Comparison of ENCODE assay signal across 26 cellular contexts in the genomic region with DNA sequence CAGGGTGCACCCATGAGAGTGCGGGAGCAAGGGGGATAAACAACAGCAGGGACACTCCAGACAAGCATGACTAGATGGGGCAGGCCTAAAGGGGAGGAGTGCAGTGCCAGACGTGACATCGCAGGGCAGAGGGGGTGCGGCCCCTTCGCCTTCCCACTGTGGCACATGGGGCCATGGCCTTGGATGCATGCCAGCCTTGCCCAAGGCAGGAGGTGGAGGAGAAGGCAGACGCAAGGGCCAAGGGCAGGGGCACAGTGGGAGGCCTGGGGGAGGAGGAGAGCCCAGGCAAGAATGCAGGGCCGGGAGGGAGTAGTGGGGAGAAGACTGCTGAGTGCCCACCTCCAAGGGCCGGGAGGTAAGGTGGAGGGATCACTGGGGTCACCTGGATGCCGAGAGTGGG. TPM values are rescaled to one million over a fixed set of nuclear protein-coding genes. Genes with fewer than 3 reads are reported as not detected.
"Had no signal": no experiment of that assay in that cellular context is flagged by ENCODE, and none has a peak within 500 bp of the region (broad histone marks: within the 10 kb centered on the region; RNA-seq: fewer than 3 reads in every experiment).

No MANE protein-coding gene starts in this region.

- H3K27ac ChIP-seq: esophagus squamous epithelium, hepatocyte, pancreas, psoas muscle, right lobe of liver, suprapubic skin, tibial artery, upper lobe of left lung, uterus had no signal

- H3K4me1 Mint-ChIP-seq: natural killer cell; neural crest cell; stimulated activated effector memory CD8-positive, alpha-beta T cell treated with anti-CD3 and anti-CD28 coated beads, Interleukin-12 subunit alpha, Interleukin-12 subunit beta, amount 100 ng/mL, for 72 hours had no signal

- H3K79me2 ChIP-seq: hepatocyte had no signal

- H3K27ac Mint-ChIP-seq: natural killer cell; stimulated activated effector memory CD8-positive, alpha-beta T cell treated with anti-CD3 and anti-CD28 coated beads, Interleukin-12 subunit alpha, Interleukin-12 subunit beta, amount 100 ng/mL, for 72 hours had no signal

- H3K36me3 Mint-ChIP-seq: natural killer cell; stimulated activated effector memory CD8-positive, alpha-beta T cell treated with anti-CD3 and anti-CD28 coated beads, Interleukin-12 subunit alpha, Interleukin-12 subunit beta, amount 100 ng/mL, for 72 hours had no signal

- H3K9me3 Mint-ChIP-seq: natural killer cell; stimulated activated effector memory CD8-positive, alpha-beta T cell treated with anti-CD3 and anti-CD28 coated beads, Interleukin-12 subunit alpha, Interleukin-12 subunit beta, amount 100 ng/mL, for 72 hours had no signal

- H3K27me3 ChIP-seq: esophagus squamous epithelium, hepatocyte, pancreas, right lobe of liver, suprapubic skin, tibial artery, upper lobe of left lung, uterus had no signal

- H3K4me1 ChIP-seq: esophagus squamous epithelium, pancreas, psoas muscle, suprapubic skin, upper lobe of left lung, uterus had no signal

- H3K9me3 ChIP-seq: esophagus squamous epithelium, pancreas, psoas muscle, right lobe of liver, suprapubic skin, tibial artery, uterus had no signal

- H3K36me3 ChIP-seq: esophagus squamous epithelium, pancreas, right lobe of liver, suprapubic skin, tibial artery, upper lobe of left lung, uterus had no signal

- H3K4me3 ChIP-seq: esophagus squamous epithelium, hepatocyte, pancreas, psoas muscle, right lobe of liver, suprapubic skin, tibial artery, upper lobe of left lung, uterus had no signal

- H3K4me2 ChIP-seq: hepatocyte had no signal

- H3K4me3 Mint-ChIP-seq: natural killer cell; neural crest cell; stimulated activated effector memory CD8-positive, alpha-beta T cell treated with anti-CD3 and anti-CD28 coated beads, Interleukin-12 subunit alpha, Interleukin-12 subunit beta, amount 100 ng/mL, for 72 hours had no signal

- DNase-seq: esophagus squamous epithelium; foreskin melanocyte; head of caudate nucleus; left colon; natural killer cell; nucleus accumbens; psoas muscle; retina; right lobe of liver; stimulated activated CD4-positive, alpha-beta T cell treated with anti-CD3 and anti-CD28 coated beads, Interleukin-4, amount 100 ng/mL, for 1 hour; stimulated activated CD8-positive, alpha-beta memory T cell treated with anti-CD3 and anti-CD28 coated beads, Interleukin-4, amount 100 ng/mL, for 48 hours; stimulated activated naive CD8-positive, alpha-beta T cell treated with anti-CD3 and anti-CD28 coated beads, Interleukin-15, Interleukin-2, amounts not matched to agents 100 U/mL and 50 U/mL, for 24 hours; tibial artery; upper lobe of left lung; uterus had no signal

- H2AFZ ChIP-seq: hepatocyte had no signal

- ATAC-seq: left colon; natural killer cell; pancreas; psoas muscle; right lobe of liver; stimulated activated effector memory CD8-positive, alpha-beta T cell treated with anti-CD3 and anti-CD28 coated beads, Interleukin-12 subunit alpha, Interleukin-12 subunit beta, amount 100 ng/mL, for 72 hours; stimulated activated naive CD8-positive, alpha-beta T cell treated with anti-CD3 and anti-CD28 coated beads, Interleukin-15, Interleukin-2, amounts not matched to agents 100 U/mL and 50 U/mL, for 24 hours had no signal

- FAIRE-seq: pancreas had no signal

RNA-seq across cellular contexts. Expression of a gene that starts 21.6 kb away (rescaled TPM):
- total RNA-seq: epithelial cell of proximal tubule, esophagus squamous epithelium, hepatocyte, kidney epithelial cell, left colon, liver, lung microvascular endothelial cell, mucosa of gallbladder, myocyte, natural killer cell, neural crest cell, pancreas, psoas muscle, right lobe of liver, uterus had no signal
- polyA plus RNA-seq: hepatocyte, liver, pancreas, psoas muscle had no signal

RNA-seq across cellular contexts. Expression of a gene that starts 31.8 kb away (rescaled TPM):
- total RNA-seq: myocyte had no signal

RNA-seq across cellular contexts. Expression of a gene that starts 57.9 kb away (rescaled TPM):
- total RNA-seq: epithelial cell of proximal tubule, esophagus squamous epithelium, hepatocyte, kidney epithelial cell, left colon, liver, lung microvascular endothelial cell, mucosa of gallbladder, myocyte, natural killer cell, neural crest cell, pancreas, psoas muscle, right lobe of liver, suprapubic skin, upper lobe of left lung, uterus had no signal
- polyA plus RNA-seq: hepatocyte, liver, psoas muscle had no signal
